14 cellular contexts compared by ENCODE assay signal in the genomic region with DNA sequence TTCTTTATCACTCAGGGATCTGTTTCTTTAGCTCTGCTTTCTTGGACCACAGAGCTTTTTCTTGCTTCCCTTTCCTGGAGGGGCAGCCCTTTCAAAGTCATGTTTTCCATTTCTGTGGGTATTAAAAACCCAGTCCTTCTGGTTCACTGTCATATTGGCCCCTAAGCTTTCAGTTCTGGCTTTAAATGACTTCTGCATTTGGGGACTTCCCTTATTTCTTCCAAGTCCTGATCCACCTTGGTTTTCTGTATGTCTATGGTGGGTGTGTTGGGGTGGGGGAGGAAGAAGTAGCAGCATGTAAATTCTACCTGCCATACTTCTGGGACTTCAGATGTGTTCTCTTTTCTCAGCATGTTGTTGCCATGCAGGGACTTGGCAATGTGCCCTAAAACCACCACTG.
DNase-seq lines count a peak whose midpoint lies in the region; ATAC-seq and TF ChIP-seq lines count a peak whose summit lies in the region.
"Had no signal": no experiment of that assay in that cellular context is flagged by ENCODE, and none has a peak within 500 bp of the region (broad histone marks: within the 10 kb centered on the region; RNA-seq: fewer than 3 reads in every experiment).

No MANE protein-coding gene starts in this region.

- H3K9me3 ChIP-seq in transverse colon, result no peaks in the 10 kb centered on the region
- H3K9me3 ChIP-seq: BLaER1 treated with 17β-estradiol and CSF1 and Interleukin-3, amounts not matched to agents 10 nM and 100 nM; psoas muscle had no signal

- intact Hi-C loops in transverse colon (cut with DNase I; ENCODE audit: low total_unique reads), result no loop called here

- H3K4me1 Mint-ChIP-seq in activated naive CD8-positive, alpha-beta T cell treated with anti-CD3 and anti-CD28 coated beads, Interleukin-2, amount 10 ng/mL, durations not matched to agents 7 days and 5 days, result peaks cover 10% of the 10 kb centered on the region
- H3K4me1 Mint-ChIP-seq: naive B cell had no signal

- no peaks in the 10 kb centered on the region for H3K4me1 ChIP-seq in transverse colon

- H3K4me3 ChIP-seq in transverse colon, result no peak overlapping the region
- H3K4me3 ChIP-seq: BLaER1 treated with 17β-estradiol and CSF1 and Interleukin-3, amounts not matched to agents 10 nM and 100 nM; cardiac muscle cell; psoas muscle had no signal

- H3K27ac Mint-ChIP-seq in activated naive CD8-positive, alpha-beta T cell treated with anti-CD3 and anti-CD28 coated beads, Interleukin-2, amount 10 ng/mL, durations not matched to agents 7 days and 5 days, result peak overlapping the region; percentile 11
- H3K27ac Mint-ChIP-seq: effector memory CD8-positive, alpha-beta T cell had no signal

- no peak for TF ChIP-seq CTCF in GM10248 (IDR thresholded peaks at IDR 0.05; ENCODE audit: control extremely low read depth, extremely low read depth, low read depth, missing control alignments)
- TF ChIP-seq CTCF in GM13977 (IDR thresholded peaks at IDR 0.05; ENCODE audit: extremely low read depth, insufficient read depth, missing control alignments), result no peak
- no peak for TF ChIP-seq CTCF in transverse colon (IDR thresholded peaks at IDR 0.05)

- no peaks in the 10 kb centered on the region for H3K9me3 Mint-ChIP-seq in activated naive CD8-positive, alpha-beta T cell treated with anti-CD3 and anti-CD28 coated beads, Interleukin-2, amount 10 ng/mL, durations not matched to agents 7 days and 5 days
- H3K9me3 Mint-ChIP-seq: effector memory CD8-positive, alpha-beta T cell; naive B cell had no signal

- TF ChIP-seq EP300 in transverse colon (IDR thresholded peaks at IDR 0.05; ENCODE audit: low read depth), result no peak

- H3K4me3 Mint-ChIP-seq in activated naive CD8-positive, alpha-beta T cell treated with anti-CD3 and anti-CD28 coated beads, Interleukin-2, amount 10 ng/mL, durations not matched to agents 7 days and 5 days, result no peak overlapping the region
- H3K4me3 Mint-ChIP-seq: effector memory CD8-positive, alpha-beta T cell; naive B cell had no signal

- POLR2A ChIA-PET in GM10248 (lab: Yijun Ruan, JAX), result no interaction called here
- POLR2A ChIA-PET in activated naive CD8-positive, alpha-beta T cell treated with anti-CD3 and anti-CD28 coated beads, Interleukin-2, amount 10 ng/mL, durations not matched to agents 7 days and 5 days (lab: Charles Lee), result no interaction called here

- peaks cover 61% of the 10 kb centered on the region for H3K36me3 Mint-ChIP-seq in activated naive CD8-positive, alpha-beta T cell treated with anti-CD3 and anti-CD28 coated beads, Interleukin-2, amount 10 ng/mL, durations not matched to agents 7 days and 5 days

- H3K27me3 ChIP-seq in transverse colon, result no peaks in the 10 kb centered on the region
- H3K27me3 ChIP-seq: BLaER1 treated with 17β-estradiol and CSF1 and Interleukin-3, amounts not matched to agents 10 nM and 100 nM; cardiac muscle cell had no signal

- no peaks in the 10 kb centered on the region for H3K27me3 Mint-ChIP-seq in activated naive CD8-positive, alpha-beta T cell treated with anti-CD3 and anti-CD28 coated beads, Interleukin-2, amount 10 ng/mL, durations not matched to agents 7 days and 5 days
- H3K27me3 Mint-ChIP-seq: effector memory CD8-positive, alpha-beta T cell; naive B cell had no signal

- DNase-seq in GM10248 (ENCODE audit: extremely low spot score) (peak; percentile 39), GM13977 (ENCODE audit: low spot score) (peak; percentile 16), NOMO-1 treated with DMSO at 0.1 percent for 48 hours (lab: John Stamatoyannopoulos, UW; ENCODE audit: unreplicated experiment) (peak; percentile 81), DMS153 (lab: John Stamatoyannopoulos, UW) (no peak), NCI-H2107 treated with DMSO at 0.1 percent for 48 hours (lab: John Stamatoyannopoulos, UW; ENCODE audit: unreplicated experiment) (no peak), NCI-H187 treated with DMSO at 0.1 percent for 48 hours (lab: John Stamatoyannopoulos, UW) (no peak), transverse colon (no peak)
- DNase-seq in activated naive CD8-positive, alpha-beta T cell treated with anti-CD3 and anti-CD28 coated beads, Interleukin-2, amount 10 ng/mL, durations not matched to agents 7 days and 5 days, result no peak
- DNase-seq: effector memory CD8-positive, alpha-beta T cell; naive B cell; NCI-H2081; psoas muscle had no signal

- peaks cover 0 to 45% (median 17%) of the 10 kb centered on the region in 4 donors for H3K36me3 ChIP-seq in transverse colon

- in situ Hi-C loops in GM13977 (cut with MboI; ENCODE audit: low pct_unique_long_range_greater_than_20kb, low sequenced_read_pairs, unreplicated experiment), result no loop called here
- in situ Hi-C loops in transverse colon (cut with MboI; ENCODE audit: low pct_ligation_motif_present in 1 of 4, low pct_unique_long_range_greater_than_20kb in 1 of 4, low sequenced_read_pairs in 3 of 4), result no loop called here

- no peak overlapping the region for H3K27ac ChIP-seq in transverse colon
- H3K27ac ChIP-seq: BLaER1 treated with 17β-estradiol and CSF1 and Interleukin-3, amounts not matched to agents 10 nM and 100 nM; cardiac muscle cell; psoas muscle had no signal

- no peak for TF ChIP-seq POLR2A in transverse colon (IDR thresholded peaks at IDR 0.05)

- CTCF ChIA-PET in GM10248 (lab: Yijun Ruan, JAX), result interaction anchor here (1.2 kb wide), 1 partner anchor 30 kb away, joined by 3 read pairs; no protein-coding TSS in a partner anchor

- ATAC-seq in activated naive CD8-positive, alpha-beta T cell treated with anti-CD3 and anti-CD28 coated beads, Interleukin-2, amount 10 ng/mL, durations not matched to agents 7 days and 5 days (ENCODE audit: low read depth), result no peak
- ATAC-seq: effector memory CD8-positive, alpha-beta T cell had no signal

Comparison
In these comparisons a context has a peak if more than half of its experiments do, and no peak if none do; other contexts are left out.
1. DNase-seq: peak in GM10248 (single experiment), GM13977 (single experiment) and NOMO-1 treated with DMSO at 0.1 percent for 48 hours (single experiment); none in activated naive CD8-positive, alpha-beta T cell treated with anti-CD3 and anti-CD28 coated beads, Interleukin-2, amount 10 ng/mL, durations not matched to agents 7 days and 5 days (single experiment), DMS153 (single experiment), NCI-H2107 treated with DMSO at 0.1 percent for 48 hours (single experiment), NCI-H187 treated with DMSO at 0.1 percent for 48 hours (single experiment) and transverse colon (single experiment).